22 cellular contexts compared by ENCODE assay signal in genomic region chr11:113997473-113997872, GRCh38. TPM values are rescaled to one million over a fixed set of nuclear protein-coding genes. Genes with fewer than 3 reads are reported as not detected.
DNase-seq lines count a peak whose midpoint lies in the region; FAIRE-seq and TF ChIP-seq lines count a peak whose summit lies in the region.
"Had no signal": no experiment of that assay in that cellular context is flagged by ENCODE, and none has a peak within 500 bp of the region (broad histone marks: within the 10 kb centered on the region; RNA-seq: fewer than 3 reads in every experiment).

No MANE protein-coding gene starts in this region.

- H3K4me3 ChIP-seq in fibroblast of villous mesenchyme (ENCODE audit: low read depth, low read length) = no peak overlapping the region
- H3K4me3 ChIP-seq: GM23338 had no signal

- no peak for TF ChIP-seq CTCF in fibroblast of villous mesenchyme (IDR thresholded peaks at IDR 0.05; ENCODE audit: insufficient read depth, low read depth, low read length)

- intact Hi-C loops in posterior vena cava (cut with DNase I) = no loop called here

- DNase-seq in amniotic epithelial cell (ENCODE audit: low read depth) (peak; percentile 28), fibroblast of villous mesenchyme (ENCODE audit: low read depth) (peak; percentile 24), posterior vena cava (ENCODE audit: low spot score) (peak; percentile 3), urothelium cell line (ENCODE audit: low spot score) (no peak), NCI-H524 (lab: John Stamatoyannopoulos, UW) (no peak), HPDE6-E6E7 (ENCODE audit: extremely low spot score) (no peak)
- DNase-seq: C1 segment of cervical spinal cord; Calu3; CD4-positive, alpha-beta memory T cell; COR-L47; DMS53; DMS79 treated with DMSO at 0.1 percent for 48 hours; GF-D8; H9 had no signal

- FAIRE-seq in urothelium cell line (lab: Jason Lieb, UNC) = peak; percentile 30
- FAIRE-seq: GM12891, GM18507 had no signal

RNA-seq across cellular contexts. Expression of gene HTR3A, which starts 22.6 kb away (rescaled TPM):
- total RNA-seq in fibroblast of villous mesenchyme = not detected in 2 replicates
- total RNA-seq in posterior vena cava = not detected
- total RNA-seq: A172; A673; Calu3; CD4-positive, alpha-beta memory T cell; Daoy; G401; H4 had no signal

Comparison
In these comparisons a context has a peak if more than half of its experiments do, and no peak if none do; other contexts are left out.
1. DNase-seq: peak in amniotic epithelial cell (single experiment), fibroblast of villous mesenchyme (single experiment) and posterior vena cava (single experiment); none in urothelium cell line (single experiment), NCI-H524 (0 of 2) and HPDE6-E6E7 (single experiment).